ENCODE assay signal across 8 cellular contexts in genomic region chr18:13136689-13137040, GRCh38.
DNase-seq lines count a peak whose midpoint lies in the region; ATAC-seq, FAIRE-seq and TF ChIP-seq lines count a peak whose summit lies in the region.

No MANE protein-coding gene starts in this region.

- SMC1A ChIA-PET in GM12878 (lab: Charles Lee; ENCODE audit: uncharacterized antibody, unreplicated experiment) = interaction anchor here (3.3 kb wide), 1 partner anchor 23 kb away, joined by 9 read pairs; no protein-coding TSS in a partner anchor

- no peaks in the 10 kb centered on the region for H4K20me1 ChIP-seq in GM12878 (ENCODE audit: control insufficient read depth, insufficient read depth)

- no peak for TF ChIP-seq EP300 in GM12878 (IDR thresholded peaks at IDR 0.05; ENCODE audit: borderline replicate concordance in 1 of 2, control insufficient read depth in 1 of 2, low read depth in 2 of 2, low read length in 2 of 2)

- H3K9me3 ChIP-seq in GM12878 (replicated peaks; ENCODE audit: control insufficient read depth, insufficient read depth, low read length) = no peaks in the 10 kb centered on the region; the same call in 2 of the 3 replicates

- TF ChIP-seq POLR2A in GM12878 (IDR thresholded peaks at IDR 0.05; ENCODE audit: low read depth, low read length) = no peak

- H3K27ac Mint-ChIP-seq in T-helper 1 cell treated with Interleukin-12 subunit alpha and Interleukin-12 subunit beta and Interleukin-4 antibody, amounts not matched to agents 30 μg/mL and 1 μg/mL, for 36 hours = no peak overlapping the region
- peak overlapping the region in 1 of 2 donors; percentile 99 for H3K27ac Mint-ChIP-seq in stimulated activated naive CD8-positive, alpha-beta T cell treated with anti-CD3 and anti-CD28 coated beads, Interleukin-15, amount 100 ng/mL, for 72 hours

- in situ Hi-C loops in GM12878 (cut with MboI) = no loop called here

- H3K27me3 ChIP-seq in GM12878 (replicated peaks in 1 of 2; ENCODE audit: control insufficient read depth in 2 of 2, insufficient read depth in 2 of 2, low read length in 1 of 2) = no peaks in the 10 kb centered on the region

- H3K27ac ChIP-seq in GM12878 (ENCODE audit: control insufficient read depth, insufficient read depth) = no peak overlapping the region

- DNase-seq in T-helper 1 cell (no peak), GM12878 (ENCODE audit: low read depth, low spot score) (no peak), left colon (peak in 1 of 2 donors; percentile 51), pons (ENCODE audit: low spot score) (no peak), SIG-M5 treated with dmso at 0.1 percent for 504 hours (lab: John Stamatoyannopoulos, UW; ENCODE audit: unreplicated experiment) (no peak)
- no peak for DNase-seq in stimulated activated naive CD8-positive, alpha-beta T cell treated with anti-CD3 and anti-CD28 coated beads, Interleukin-15, amount 100 ng/mL, for 72 hours

- ATAC-seq in HG03565 (IDR thresholded peaks at IDR 0.05; ENCODE audit: unreplicated experiment) (peak; percentile 9), GM12878 (peak; percentile 44), left colon (peak; percentile 31)
- ATAC-seq in stimulated activated naive CD8-positive, alpha-beta T cell treated with anti-CD3 and anti-CD28 coated beads, Interleukin-15, amount 100 ng/mL, for 72 hours = peak; percentile 27

- RAD21 ChIA-PET in GM12878 (lab: Charles Lee; ENCODE audit: unreplicated experiment) = interaction anchor here (2.1 kb wide), 1 partner anchor 23 kb away, joined by 10 read pairs; no protein-coding TSS in a partner anchor

- no peak for TF ChIP-seq CTCF in GM12878 (IDR thresholded peaks at IDR 0.05 in 2 of 3, conservative IDR thresholded peaks at IDR 0.05 in 1 of 3; ENCODE audit: control insufficient read depth in 2 of 3, extremely low read depth in 1 of 3, insufficient read depth in 1 of 3, low read depth in 3 of 3, low read length in 3 of 3)

- peaks cover 19% of the 10 kb centered on the region for H3K4me1 Mint-ChIP-seq in T-helper 1 cell treated with Interleukin-12 subunit alpha and Interleukin-12 subunit beta and Interleukin-4 antibody, amounts not matched to agents 30 μg/mL and 1 μg/mL, for 36 hours (ENCODE audit: low read depth)
- peaks cover 37% of the 10 kb centered on the region for H3K4me1 Mint-ChIP-seq in stimulated activated naive CD8-positive, alpha-beta T cell treated with anti-CD3 and anti-CD28 coated beads, Interleukin-15, amount 100 ng/mL, for 72 hours

- BruUV-seq in GM12878 (replicated peaks; lab: Mats Ljungman, UMichigan) = no TSS peak

- H3K9ac ChIP-seq in GM12878 (ENCODE audit: control insufficient read depth, insufficient read depth, low read length) = peak overlapping the region; percentile 68

- H3K4me3 Mint-ChIP-seq in T-helper 1 cell treated with Interleukin-12 subunit alpha and Interleukin-12 subunit beta and Interleukin-4 antibody, amounts not matched to agents 30 μg/mL and 1 μg/mL, for 36 hours = peak overlapping the region; percentile 95
- H3K4me3 Mint-ChIP-seq in stimulated activated naive CD8-positive, alpha-beta T cell treated with anti-CD3 and anti-CD28 coated beads, Interleukin-15, amount 100 ng/mL, for 72 hours = peak overlapping the region; percentile 95 to 98

- POLR2A ChIA-PET in GM12878 (lab: Charles Lee) = no interaction called here

- H3K27me3 Mint-ChIP-seq in T-helper 1 cell treated with Interleukin-12 subunit alpha and Interleukin-12 subunit beta and Interleukin-4 antibody, amounts not matched to agents 30 μg/mL and 1 μg/mL, for 36 hours (ENCODE audit: low read depth) = peaks cover 19% of the 10 kb centered on the region
- peaks cover 8% of the 10 kb centered on the region for H3K27me3 Mint-ChIP-seq in stimulated activated naive CD8-positive, alpha-beta T cell treated with anti-CD3 and anti-CD28 coated beads, Interleukin-15, amount 100 ng/mL, for 72 hours

- peaks cover 12% of the 10 kb centered on the region for H3K4me1 ChIP-seq in GM12878 (ENCODE audit: control insufficient read depth, insufficient read depth, low read length)

- no peak for FAIRE-seq in GM12878 (lab: Jason Lieb, UNC)

- H3K79me2 ChIP-seq in GM12878 (ENCODE audit: control insufficient read depth, insufficient read depth, low read length) = no peaks in the 10 kb centered on the region

- no peaks in the 10 kb centered on the region for H3K36me3 Mint-ChIP-seq in T-helper 1 cell treated with Interleukin-12 subunit alpha and Interleukin-12 subunit beta and Interleukin-4 antibody, amounts not matched to agents 30 μg/mL and 1 μg/mL, for 36 hours (ENCODE audit: low read depth)

- CTCF ChIA-PET in GM12878 (lab: Yijun Ruan, JAX) = interaction anchor here (1.8 kb wide), 1 partner anchor 23 kb away, joined by 12 read pairs; no protein-coding TSS in a partner anchor

- WGBS in GM12878 (ENCODE audit: insufficient coverage, insufficient replicate concordance, low lambda C conversion rate, missing lambda C conversion rate) = 10% methylated on average over 35 of the region's 35 CpGs

- H3K36me3 ChIP-seq in GM12878 (ENCODE audit: control insufficient read depth in 2 of 2, insufficient read depth in 2 of 2, low read length in 1 of 2) = no peaks in the 10 kb centered on the region

- no peak for TF ChIP-seq RAD21 in GM12878 (IDR thresholded peaks at IDR 0.05; ENCODE audit: insufficient read depth, low read depth, low read length)

- H2AFZ ChIP-seq in GM12878 (ENCODE audit: control insufficient read depth, low read depth, low read length) = peak overlapping the region; percentile 88

- H3K9me3 Mint-ChIP-seq in T-helper 1 cell treated with Interleukin-12 subunit alpha and Interleukin-12 subunit beta and Interleukin-4 antibody, amounts not matched to agents 30 μg/mL and 1 μg/mL, for 36 hours = no peaks in the 10 kb centered on the region
- H3K9me3 Mint-ChIP-seq in stimulated activated naive CD8-positive, alpha-beta T cell treated with anti-CD3 and anti-CD28 coated beads, Interleukin-15, amount 100 ng/mL, for 72 hours = no peaks in the 10 kb centered on the region

- H3K4me2 ChIP-seq in GM12878 (ENCODE audit: control insufficient read depth, insufficient read depth) = peak overlapping the region; percentile 83

- intact Hi-C loops in GM12878 (cut with micrococcal nuclease; ENCODE audit: unreplicated experiment) (loop anchor here (5.0 kb wide), 1 partner anchor 144 kb away; the partner anchor contains the start of gene CEP192), left colon (cut with DNase I, micrococcal nuclease) (no loop called here)

- H3K4me3 ChIP-seq in GM12878 = peak overlapping the region; percentile 82

TF ChIP-seq in GM12878, 131 proteins besides CTCF, POLR2A, EP300 and RAD21:
- TF ChIP-seq GATAD2B (conservative IDR thresholded peaks at IDR 0.05; ENCODE audit: low read depth) (peak; percentile 42; the same call in 1 of the 2 replicates), HDAC6 (IDR thresholded peaks at IDR 0.05; ENCODE audit: unreplicated experiment) (peak; percentile 61), ETV6 (conservative IDR thresholded peaks at IDR 0.05 in 1 of 2, IDR thresholded peaks at IDR 0.05 in 1 of 2; ENCODE audit: borderline replicate concordance in 1 of 2, low read depth in 1 of 2) (no peak)
